Comparison of ENCODE assay signal across 9 cellular contexts in the genomic region with DNA sequence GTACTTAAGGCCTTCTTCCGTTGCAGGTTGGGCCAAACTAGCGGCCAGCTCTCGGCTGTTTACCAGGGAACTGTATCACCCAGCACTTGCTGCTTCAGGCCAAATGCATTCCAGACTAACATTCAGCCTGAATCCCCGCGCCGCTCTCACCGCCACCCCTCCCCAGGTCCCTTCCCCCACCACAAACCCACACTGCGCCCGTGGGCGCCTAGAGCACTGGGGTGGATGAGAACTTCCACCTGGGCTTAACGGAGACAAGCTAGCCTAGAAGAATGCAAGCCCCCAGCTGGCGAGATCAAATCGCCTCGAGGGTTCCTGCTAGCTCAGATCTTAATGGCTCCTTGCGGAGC. TPM values are rescaled to one million over a fixed set of nuclear protein-coding genes. Genes with fewer than 3 reads are reported as not detected.
DNase-seq lines count a peak whose midpoint lies in the region; ATAC-seq lines count a peak whose summit lies in the region.
"Had no signal": no experiment of that assay in that cellular context is flagged by ENCODE, and none has a peak within 500 bp of the region (broad histone marks: within the 10 kb centered on the region; RNA-seq: fewer than 3 reads in every experiment).

No MANE protein-coding gene starts in this region.

- no peaks in the 10 kb centered on the region for H3K27me3 ChIP-seq in CD4-positive, alpha-beta memory T cell (ENCODE audit: insufficient read depth, low read length)

- ATAC-seq in HG03066 (IDR thresholded peaks at IDR 0.05; ENCODE audit: low read depth, unreplicated experiment) (peak; percentile 9), left cardiac atrium (peak; percentile 45 to 63), GM21786 (IDR thresholded peaks at IDR 0.05; ENCODE audit: unreplicated experiment) (no peak), HG03280 (IDR thresholded peaks at IDR 0.05; ENCODE audit: unreplicated experiment) (no peak), HG03135 (IDR thresholded peaks at IDR 0.05; ENCODE audit: unreplicated experiment) (no peak)
- ATAC-seq in activated naive CD8-positive, alpha-beta T cell treated with anti-CD3 and anti-CD28 coated beads, Interleukin-2, amount 10 ng/mL, durations not matched to agents 7 days and 5 days (ENCODE audit: low read depth): no peak

- CTCF ChIA-PET in CD4-positive, alpha-beta memory T cell (lab: Charles Lee; ENCODE audit: partially characterized antibody): interaction anchor here (0.7 to 2.5 kb wide), 8 partner anchors 9 to 512 kb away, joined by 3 to 27 read pairs (median 9); no protein-coding TSS in a partner anchor

- no peaks in the 10 kb centered on the region for H3K36me3 ChIP-seq in CD4-positive, alpha-beta memory T cell (ENCODE audit: insufficient read depth, low read length)

- H3K27me3 Mint-ChIP-seq in CD4-positive, alpha-beta memory T cell: peaks cover 0 to 2% of the 10 kb centered on the region in 2 donors
- H3K27me3 Mint-ChIP-seq in activated naive CD8-positive, alpha-beta T cell treated with anti-CD3 and anti-CD28 coated beads, Interleukin-2, amount 10 ng/mL, durations not matched to agents 7 days and 5 days: no peaks in the 10 kb centered on the region

- H3K4me1 ChIP-seq in CD4-positive, alpha-beta memory T cell (ENCODE audit: insufficient read depth, low read length): peaks cover 19% of the 10 kb centered on the region

- H3K27ac ChIP-seq in CD4-positive, alpha-beta memory T cell (ENCODE audit: low read depth, low read length): peak overlapping the region; percentile 75

- H3K36me3 Mint-ChIP-seq in CD4-positive, alpha-beta memory T cell: peaks cover 0 to 2% of the 10 kb centered on the region in 2 donors
- H3K36me3 Mint-ChIP-seq in activated naive CD8-positive, alpha-beta T cell treated with anti-CD3 and anti-CD28 coated beads, Interleukin-2, amount 10 ng/mL, durations not matched to agents 7 days and 5 days: no peaks in the 10 kb centered on the region

- H3K9me3 ChIP-seq in CD4-positive, alpha-beta memory T cell (ENCODE audit: control insufficient read depth in 1 of 2, low read length in 2 of 2): no peaks in the 10 kb centered on the region

- H3K27ac Mint-ChIP-seq in CD4-positive, alpha-beta memory T cell: peak overlapping the region; percentile 86 to 97 (median 95)
- peak overlapping the region; percentile 85 for H3K27ac Mint-ChIP-seq in activated naive CD8-positive, alpha-beta T cell treated with anti-CD3 and anti-CD28 coated beads, Interleukin-2, amount 10 ng/mL, durations not matched to agents 7 days and 5 days

- peaks cover 22 to 38% (median 30%) of the 10 kb centered on the region in 4 donors for H3K4me1 Mint-ChIP-seq in CD4-positive, alpha-beta memory T cell
- peaks cover 21% of the 10 kb centered on the region for H3K4me1 Mint-ChIP-seq in activated naive CD8-positive, alpha-beta T cell treated with anti-CD3 and anti-CD28 coated beads, Interleukin-2, amount 10 ng/mL, durations not matched to agents 7 days and 5 days

- intact Hi-C loops in CD4-positive, alpha-beta memory T cell (cut with micrococcal nuclease): loop anchor here (1.0 kb wide), 1 partner anchor 226 kb away; no protein-coding TSS in a partner anchor
- intact Hi-C loops in left cardiac atrium (cut with DNase I): no loop called here
- intact Hi-C loops in posterior vena cava (cut with DNase I): no loop called here

- H3K4me3 ChIP-seq in CD4-positive, alpha-beta memory T cell (ENCODE audit: low read length in 2 of 2): peak overlapping the region; percentile 63 to 68

- peak overlapping the region; percentile 94 to 98 (median 95) for H3K4me3 Mint-ChIP-seq in CD4-positive, alpha-beta memory T cell
- H3K4me3 Mint-ChIP-seq in activated naive CD8-positive, alpha-beta T cell treated with anti-CD3 and anti-CD28 coated beads, Interleukin-2, amount 10 ng/mL, durations not matched to agents 7 days and 5 days: peak overlapping the region; percentile 87

- POLR2A ChIA-PET in CD4-positive, alpha-beta memory T cell (lab: Charles Lee; ENCODE audit: partially characterized antibody): interaction anchor here (0.8 to 1.6 kb wide), 6 partner anchors 9 to 935 kb away, joined by 3 to 7 read pairs (median 4); a partner anchor contains a TSS
- POLR2A ChIA-PET in activated naive CD8-positive, alpha-beta T cell treated with anti-CD3 and anti-CD28 coated beads, Interleukin-2, amount 10 ng/mL, durations not matched to agents 7 days and 5 days (lab: Charles Lee): interaction anchor here (1.4 to 1.6 kb wide), 2 partner anchors 9 to 16 kb away, joined by 7 to 10 read pairs; no protein-coding TSS in a partner anchor

- no peak for DNase-seq in CD4-positive, alpha-beta memory T cell
- DNase-seq in activated naive CD8-positive, alpha-beta T cell treated with anti-CD3 and anti-CD28 coated beads, Interleukin-2, amount 10 ng/mL, durations not matched to agents 7 days and 5 days: no peak
- DNase-seq in left cardiac atrium (peak; percentile 44), posterior vena cava (ENCODE audit: low spot score) (peak; percentile 81)

- H3K9me3 Mint-ChIP-seq in CD4-positive, alpha-beta memory T cell: peaks cover 0 to 2% (median 0%) of the 10 kb centered on the region in 8 donors
- H3K9me3 Mint-ChIP-seq in activated naive CD8-positive, alpha-beta T cell treated with anti-CD3 and anti-CD28 coated beads, Interleukin-2, amount 10 ng/mL, durations not matched to agents 7 days and 5 days: no peaks in the 10 kb centered on the region

RNA-seq across cellular contexts. Expression of a gene that starts 0.6 kb away (rescaled TPM):
- total RNA-seq in CD4-positive, alpha-beta memory T cell: 10 to 100 TPM; 20.9 to 23.1 TPM
- polyA plus RNA-seq in CD4-positive, alpha-beta memory T cell: 10 to 100 TPM; 10.2 to 11.5 TPM
- total RNA-seq in activated naive CD8-positive, alpha-beta T cell treated with anti-CD3 and anti-CD28 coated beads, Interleukin-2, amount 10 ng/mL, durations not matched to agents 7 days and 5 days: 10 to 100 TPM; 18.2 to 19.6 TPM
- total RNA-seq in left cardiac atrium (10 to 100 TPM; 24.0 to 26.9 TPM), posterior vena cava (10 to 100 TPM; 33.9 to 36.1 TPM)

RNA-seq across cellular contexts. Expression of a gene that starts 33.7 kb away (rescaled TPM):
- total RNA-seq in CD4-positive, alpha-beta memory T cell: not detected
- not detected for polyA plus RNA-seq in CD4-positive, alpha-beta memory T cell
- not detected for total RNA-seq in activated naive CD8-positive, alpha-beta T cell treated with anti-CD3 and anti-CD28 coated beads, Interleukin-2, amount 10 ng/mL, durations not matched to agents 7 days and 5 days
- total RNA-seq in left cardiac atrium (not detected), posterior vena cava (not detected)
- total RNA-seq: RPMI7951 had no signal

RNA-seq across cellular contexts. Expression of a gene that starts 53.3 kb away (rescaled TPM):
- total RNA-seq in CD4-positive, alpha-beta memory T cell: not detected
- polyA plus RNA-seq in CD4-positive, alpha-beta memory T cell: not detected
- not detected for total RNA-seq in activated naive CD8-positive, alpha-beta T cell treated with anti-CD3 and anti-CD28 coated beads, Interleukin-2, amount 10 ng/mL, durations not matched to agents 7 days and 5 days
- not detected for total RNA-seq in left cardiac atrium
- not detected for total RNA-seq in posterior vena cava
- total RNA-seq: RPMI7951 had no signal

Comparison
In these comparisons a context has a peak if more than half of its experiments do, and no peak if none do; other contexts are left out.
1. DNase-seq: peak in left cardiac atrium (single experiment) and posterior vena cava (single experiment); none in CD4-positive, alpha-beta memory T cell (0 of 5) and activated naive CD8-positive, alpha-beta T cell treated with anti-CD3 and anti-CD28 coated beads, Interleukin-2, amount 10 ng/mL, durations not matched to agents 7 days and 5 days (single experiment).
2. ATAC-seq: peak in HG03066 (single experiment) and left cardiac atrium (2 of 2); none in activated naive CD8-positive, alpha-beta T cell treated with anti-CD3 and anti-CD28 coated beads, Interleukin-2, amount 10 ng/mL, durations not matched to agents 7 days and 5 days (single experiment), GM21786 (single experiment), HG03280 (single experiment) and HG03135 (single experiment).